Comparison of ENCODE assay signal across 18 cellular contexts in the genomic region with DNA sequence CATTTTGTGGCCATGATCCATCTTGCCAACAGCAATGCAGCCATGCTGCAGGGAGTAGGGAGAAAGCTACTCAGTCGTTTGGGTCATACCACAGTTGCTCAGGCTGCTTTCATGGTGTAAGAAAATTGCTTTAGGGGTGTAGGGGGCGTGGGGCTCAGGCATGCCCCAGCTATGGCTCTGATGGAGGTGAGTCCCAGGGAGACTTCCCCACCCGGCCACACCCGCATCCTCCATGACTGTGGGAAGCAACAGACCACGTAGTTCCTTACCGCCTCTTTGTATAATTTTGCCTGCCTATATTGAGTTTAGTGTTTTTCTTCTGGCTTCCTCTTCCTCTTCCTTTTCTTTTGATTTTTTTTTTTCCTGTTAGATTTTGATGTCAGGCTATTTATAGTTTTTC. TPM values are rescaled to one million over a fixed set of nuclear protein-coding genes. Genes with fewer than 3 reads are reported as not detected.
DNase-seq lines count a peak whose midpoint lies in the region; ATAC-seq, FAIRE-seq and TF ChIP-seq lines count a peak whose summit lies in the region.
"Had no signal": no experiment of that assay in that cellular context is flagged by ENCODE, and none has a peak within 500 bp of the region (broad histone marks: within the 10 kb centered on the region; RNA-seq: fewer than 3 reads in every experiment).

No MANE protein-coding gene starts in this region.

- H2AFZ ChIP-seq in HepG2 (ENCODE audit: low read length) = no peak overlapping the region

- H3K9me3 Mint-ChIP-seq in T-cell (no peaks in the 10 kb centered on the region), mesothelial cell of epicardium (no peaks in the 10 kb centered on the region)
- H3K9me3 Mint-ChIP-seq: nephron progenitor cell had no signal

- no peak for DNase-seq in left ventricle myocardium inferior
- no peak for DNase-seq in cardiac septum (ENCODE audit: low spot score)
- no peak for DNase-seq in T-cell
- DNase-seq in mesothelial cell of epicardium (ENCODE audit: low spot score in 2 of 2, unreplicated experiment in 2 of 2) = no peak
- no peak for DNase-seq in GM19240 (ENCODE audit: insufficient read length, low spot score)
- DNase-seq in HepG2 (ENCODE audit: low spot score) = no peak
- DNase-seq in NCI-H345 treated with DMSO at 0.1 percent for 48 hours (lab: John Stamatoyannopoulos, UW; ENCODE audit: unreplicated experiment) = no peak
- DNase-seq: activated CD4-positive, alpha-beta T cell treated with anti-CD3 and anti-CD28 coated beads for 36 hours; activated naive CD4-positive, alpha-beta T cell; activated T-cell treated with anti-CD3 and anti-CD28 coated beads for 4 hours; effector CD8-positive, alpha-beta T cell; kidney glomerular epithelial cell; NCI-H1105 treated with DMSO at 0.1 percent for 48 hours; NCI-H510A treated with DMSO at 0.1 percent for 48 hours; nephron progenitor cell; right lobe of liver had no signal

- no peak for TF ChIP-seq CTCF in left ventricle myocardium inferior (IDR thresholded peaks at IDR 0.05; ENCODE audit: borderline replicate concordance)
- TF ChIP-seq CTCF in mesothelial cell of epicardium (IDR thresholded peaks at IDR 0.05; ENCODE audit: unreplicated experiment) = no peak
- no peak for TF ChIP-seq CTCF in HepG2 (CRISPR knock-in tag; IDR thresholded peaks at IDR 0.05)

- H3K27me3 Mint-ChIP-seq in T-cell = no peaks in the 10 kb centered on the region
- H3K27me3 Mint-ChIP-seq in mesothelial cell of epicardium (ENCODE audit: low read depth) = no peaks in the 10 kb centered on the region
- H3K27me3 Mint-ChIP-seq: activated CD4-positive, alpha-beta T cell treated with anti-CD3 and anti-CD28 coated beads for 36 hours had no signal

- H3K36me3 Mint-ChIP-seq in T-cell (peaks cover 48% of the 10 kb centered on the region), mesothelial cell of epicardium (peaks cover 17% of the 10 kb centered on the region)

- H3K4me3 ChIP-seq in left ventricle myocardium inferior (no peak overlapping the region), HepG2 (replicated peaks in 1 of 3; ENCODE audit: insufficient read depth in 1 of 3, low read depth in 2 of 3, low read length in 3 of 3) (no peak overlapping the region)
- H3K4me3 ChIP-seq: right lobe of liver had no signal

- intact Hi-C loops in left ventricle myocardium inferior (cut with micrococcal nuclease) (loop anchor here (10.0 kb wide), 1 partner anchor 195 kb away; no protein-coding TSS in a partner anchor), cardiac septum (cut with DNase I) (loop anchor here (5.0 kb wide), 1 partner anchor 183 kb away; no protein-coding TSS in a partner anchor), HepG2 (cut with micrococcal nuclease; ENCODE audit: unreplicated experiment) (no loop called here)

- no peak overlapping the region for H3K9ac ChIP-seq in HepG2 (ENCODE audit: insufficient read depth, low read depth, low read length)

- no peaks in the 10 kb centered on the region for H3K79me2 ChIP-seq in HepG2 (ENCODE audit: insufficient read depth, low read length)

- no peaks in the 10 kb centered on the region for H3K27me3 ChIP-seq in left ventricle myocardium inferior (ENCODE audit: low read depth)
- no peaks in the 10 kb centered on the region for H3K27me3 ChIP-seq in HepG2 (ENCODE audit: control insufficient read depth in 1 of 2, insufficient read depth in 2 of 2, low read length in 2 of 2)
- H3K27me3 ChIP-seq: right lobe of liver had no signal

- H3K4me1 ChIP-seq in left ventricle myocardium inferior = peaks cover 39% of the 10 kb centered on the region
- peaks cover 9% of the 10 kb centered on the region for H3K4me1 ChIP-seq in HepG2 (ENCODE audit: insufficient read depth, low read length)

- FAIRE-seq in HepG2 (lab: Jason Lieb, UNC) = no peak
- FAIRE-seq: astrocyte, GM18507 had no signal

- POLR2A ChIA-PET in T-cell (lab: Charles Lee) (no interaction called here), HepG2 (lab: Yijun Ruan, JAX) (no interaction called here)

- no peak for TF ChIP-seq EP300 in HepG2 (IDR thresholded peaks at IDR 0.05; ENCODE audit: low read depth in 2 of 2, low read length in 2 of 2)
- no peak for TF ChIP-seq EP300 in HepG2 (CRISPR knock-in tag; IDR thresholded peaks at IDR 0.05; ENCODE audit: borderline replicate concordance)

- no peak for TF ChIP-seq POLR2A in HepG2 (IDR thresholded peaks at IDR 0.05; ENCODE audit: insufficient read depth in 1 of 2, low read depth in 2 of 2, low read length in 2 of 2)

- H3K4me3 Mint-ChIP-seq in T-cell (peak overlapping the region in 1 of 3 donors; percentile 24), mesothelial cell of epicardium (no peak overlapping the region)
- H3K4me3 Mint-ChIP-seq: activated CD4-positive, alpha-beta T cell treated with anti-CD3 and anti-CD28 coated beads for 36 hours; nephron progenitor cell had no signal

- no peaks in the 10 kb centered on the region for H3K9me3 ChIP-seq in left ventricle myocardium inferior (replicated peaks)
- no peaks in the 10 kb centered on the region for H3K9me3 ChIP-seq in HepG2 (ENCODE audit: low read length)
- H3K9me3 ChIP-seq: right lobe of liver had no signal

- in situ Hi-C loops in HepG2 (cut with HindIII; ENCODE audit: extremely low pct_ligation_motif_present, low pct_unique_long_range_greater_than_20kb) = loop anchor here (10.0 kb wide), 1 partner anchor 185 kb away; no protein-coding TSS in a partner anchor

- H3K27ac Mint-ChIP-seq in T-cell (peak overlapping the region; percentile 56 to 68), mesothelial cell of epicardium (peak overlapping the region; percentile 58)
- H3K27ac Mint-ChIP-seq: activated CD4-positive, alpha-beta T cell treated with anti-CD3 and anti-CD28 coated beads for 36 hours had no signal

- H3K36me3 ChIP-seq in left ventricle myocardium inferior (peaks cover 66% of the 10 kb centered on the region), HepG2 (replicated peaks in 1 of 2; ENCODE audit: control insufficient read depth in 1 of 2, insufficient read depth in 2 of 2, low read length in 2 of 2) (peaks cover 16 to 72% of the 10 kb centered on the region in 2 experiments)

- 95% methylated on average over 6 of the region's 6 CpGs for WGBS in HepG2 (ENCODE audit: low lambda C conversion rate)

- H3K4me2 ChIP-seq in HepG2 (ENCODE audit: low read depth, low read length) = no peak overlapping the region

- no peaks in the 10 kb centered on the region for H4K20me1 ChIP-seq in HepG2 (ENCODE audit: insufficient read depth, low read length)

- H3K27ac ChIP-seq in left ventricle myocardium inferior (replicated peaks) (peak overlapping the region; percentile 10), HepG2 (ENCODE audit: extremely low read length, insufficient read depth, low read length) (no peak overlapping the region)
- H3K27ac ChIP-seq: right lobe of liver had no signal

- CTCF ChIA-PET in T-cell (lab: Charles Lee) = no interaction called here
- CTCF ChIA-PET in HepG2 (lab: Yijun Ruan, JAX; ENCODE audit: low intra/inter-chr PET ratio, low total read pairs) = no interaction called here

- no TSS peak for BruUV-seq in HepG2 (replicated peaks; lab: Mats Ljungman, UMichigan)

- no peak for TF ChIP-seq RAD21 in HepG2 (CRISPR knock-in tag; IDR thresholded peaks at IDR 0.05)

- H3K4me1 Mint-ChIP-seq in T-cell (peaks cover 25 to 29% (median 28%) of the 10 kb centered on the region in 3 donors), mesothelial cell of epicardium (peaks cover 18% of the 10 kb centered on the region)
- H3K4me1 Mint-ChIP-seq: nephron progenitor cell had no signal

- ATAC-seq in T-cell (replicated peaks in 1 of 4) (peak in 1 of 4 experiments; percentile 35), HepG2 (no peak)
- ATAC-seq: activated CD4-positive, alpha-beta T cell treated with anti-CD3 and anti-CD28 coated beads for 36 hours had no signal

RNA-seq across cellular contexts. Expression of gene SPECC1L, which starts 58.8 kb away (rescaled TPM):
- total RNA-seq in left ventricle myocardium inferior = 51.9 TPM
- 52.8 TPM for total RNA-seq in cardiac septum
- 10 to 100 TPM; 45.3 to 64.0 (median 54.5) TPM for total RNA-seq in T-cell
- 80.8 to 88.0 TPM (median 82.9 TPM) in 3 replicates for total RNA-seq in mesothelial cell of epicardium
- 30.3 and 40.2 TPM in 2 replicates for total RNA-seq in HepG2 (2016; rRNA removed; fragmentation: Illumina TruSeq; extraction: Trizol)
- total RNA-seq in HepG2 (2016; cell fraction: cytosol; rRNA removed; fragmentation: Illumina TruSeq; extraction: Trizol; ENCODE audit: low read depth) = 12.7 and 19.1 TPM in 2 replicates
- total RNA-seq in HepG2 (2016; cell fraction: insoluble cytoplasmic fraction; rRNA removed; fragmentation: Illumina TruSeq; extraction: Trizol) = 29.7 and 36.7 TPM in 2 replicates
- 23.5 and 24.7 TPM in 2 replicates for total RNA-seq in HepG2 (2016; cell fraction: membrane; rRNA removed; fragmentation: Illumina TruSeq; extraction: Trizol)
- 33.2 and 38.0 TPM in 2 replicates for total RNA-seq in HepG2 (2016; cell fraction: nucleus; rRNA removed; fragmentation: Illumina TruSeq; extraction: Trizol)
- 14.1 and 16.9 TPM in 2 replicates for polyA plus RNA-seq in HepG2 (2011; rRNA removed)
- polyA plus RNA-seq in HepG2 (2011; cell fraction: cytosol; rRNA removed) = 12.5 and 14.6 TPM in 2 replicates
- polyA plus RNA-seq in HepG2 (2011; cell fraction: nucleus; rRNA removed) = 19.0 TPM in 2 replicates
- polyA plus RNA-seq in HepG2 (2012) = 20.4 and 20.6 TPM in 2 replicates
- 1.7 and 1.8 TPM in 2 replicates for polyA plus RNA-seq in HepG2 (2016; cell fraction: cytosol; fragmentation: Illumina TruSeq; extraction: Trizol; ENCODE audit: low read depth)
- 19.1 and 20.8 TPM in 2 replicates for polyA plus RNA-seq in HepG2 (2016; cell fraction: insoluble cytoplasmic fraction; fragmentation: Illumina TruSeq; extraction: Trizol; ENCODE audit: low read depth)
- polyA plus RNA-seq in HepG2 (2016; cell fraction: membrane; fragmentation: Illumina TruSeq; extraction: Trizol; ENCODE audit: low read depth) = 5.1 and 5.2 TPM in 2 replicates
- polyA plus RNA-seq in HepG2 (2016; cell fraction: nucleus; fragmentation: Illumina TruSeq; extraction: Trizol; ENCODE audit: insufficient read depth, low read depth) = 22.8 and 26.2 TPM in 2 replicates
- 22.4 and 26.6 TPM in 2 replicates for polyA minus RNA-seq in HepG2 (2011; rRNA and poly(A)+ RNA removed; ENCODE audit: low replicate concordance)
- polyA minus RNA-seq in HepG2 (2011; cell fraction: cytosol; rRNA and poly(A)+ RNA removed) = 16.9 and 23.3 TPM in 2 replicates
- 43.5 and 49.4 TPM in 2 replicates for polyA minus RNA-seq in HepG2 (2011; cell fraction: nucleus; rRNA and poly(A)+ RNA removed)
